Comparison of ENCODE assay signal across 8 cellular contexts in genomic region chr4:114598191-114599121, GRCh38. TPM values are rescaled to one million over a fixed set of nuclear protein-coding genes. Genes with fewer than 3 reads are reported as not detected.
A peak's percentile ranks its signal among the peaks of the same experiment; 100 is the strongest.
DNase-seq lines count a peak whose midpoint lies in the region; ATAC-seq and TF ChIP-seq lines count a peak whose summit lies in the region.

Gene UGT8 (plus strand): TSS chr4:114598807. CDS start chr4:114622881, 24,074 bp downstream.

- CTCF ChIA-PET in PC-3 (lab: Charles Lee) = no interaction called here

- POLR2A ChIA-PET in PC-3 (lab: Charles Lee; ENCODE audit: unreplicated experiment) = no interaction called here

- H3K4me1 ChIP-seq in PC-3 (ENCODE audit: insufficient read depth, low read length) (no peaks in the 10 kb centered on the region), ascending aorta (peaks cover 0 to 2% of the 10 kb centered on the region in 2 donors), iPS DF 6.9 (ENCODE audit: control insufficient read depth, insufficient read depth, low read length) (peaks cover under 1% of the 10 kb centered on the region; the same call in 1 of the 2 replicates)

- H3K27me3 ChIP-seq in PC-3 (ENCODE audit: low read length) = peaks cover 20% of the 10 kb centered on the region
- peaks cover 8% of the 10 kb centered on the region for H3K27me3 ChIP-seq in ascending aorta
- no peaks in the 10 kb centered on the region for H3K27me3 ChIP-seq in iPS DF 6.9 (ENCODE audit: control insufficient read depth, insufficient read depth, low read length)

- BruUV-seq in PC-3 (replicated peaks; lab: Mats Ljungman, UMichigan) = no TSS peak

- no peaks in the 10 kb centered on the region for H3K9me3 ChIP-seq in PC-3 (ENCODE audit: low read length)
- no peaks in the 10 kb centered on the region for H3K9me3 ChIP-seq in ascending aorta
- H3K9me3 ChIP-seq in iPS DF 6.9 (ENCODE audit: control insufficient read depth, insufficient read depth, low read length) = peaks cover 3% of the 10 kb centered on the region; the same call in 1 of the 2 replicates

- H3K79me2 ChIP-seq in PC-3 (ENCODE audit: low read length) = no peaks in the 10 kb centered on the region

- no peak within 1 kb of the TSS for H3K27ac ChIP-seq in PC-3 (ENCODE audit: low read length)
- H3K27ac ChIP-seq in ascending aorta = no peak within 1 kb of the TSS
- H3K27ac ChIP-seq in iPS DF 6.9 (ENCODE audit: low read length) = no peak within 1 kb of the TSS

- H4K20me1 ChIP-seq in PC-3 (ENCODE audit: low read length) = no peaks in the 10 kb centered on the region

- peak; percentile 57 for ATAC-seq in GM19324 (IDR thresholded peaks at IDR 0.05; ENCODE audit: low FRiP score, unreplicated experiment)
- ATAC-seq in HG03460 (IDR thresholded peaks at IDR 0.05; ENCODE audit: unreplicated experiment) = peak; percentile 42
- peak; percentile 63 for ATAC-seq in PC-3

- H3K4me3 ChIP-seq in PC-3 (ENCODE audit: low read length) = peak within 1 kb of the TSS; percentile 68
- peak within 1 kb of the TSS; percentile 57 to 76 for H3K4me3 ChIP-seq in ascending aorta
- H3K4me3 ChIP-seq in iPS DF 6.9 (ENCODE audit: low read length) = peak within 1 kb of the TSS; percentile 77
- peak within 1 kb of the TSS; percentile 63 for H3K4me3 ChIP-seq in retinal pigment epithelial cell (ENCODE audit: low read length)

- DNase-seq in C1 segment of cervical spinal cord (lab: John Stamatoyannopoulos, UW) (peak in 13 of 14 donors; percentile 15 to 87 (median 63)), PC-3 (peak; percentile 34), ascending aorta (ENCODE audit: low spot score in 2 of 2) (peak in 1 of 2 donors; percentile 64), iPS DF 6.9 (ENCODE audit: low read depth, low spot score) (peak; percentile 43), retinal pigment epithelial cell (ENCODE audit: low read depth) (no peak), NCI-H187 treated with DMSO at 0.1 percent for 48 hours (lab: John Stamatoyannopoulos, UW) (no peak)

- TF ChIP-seq CTCF in PC-3 (conservative IDR thresholded peaks at IDR 0.05; ENCODE audit: low read depth, low read length) = no peak
- no peak for TF ChIP-seq CTCF in ascending aorta (IDR thresholded peaks at IDR 0.05)
- TF ChIP-seq CTCF in retinal pigment epithelial cell (conservative IDR thresholded peaks at IDR 0.05; ENCODE audit: low read depth, low read length) = no peak

- whole genome bisulfite sequencing in iPS DF 6.9 (ENCODE audit: insufficient coverage, insufficient read length) = no CpG with 5 or more reads among the region's 84 CpGs

- peak within 1 kb of the TSS; percentile 85 for H2AFZ ChIP-seq in PC-3 (ENCODE audit: low read length)

- no peaks in the 10 kb centered on the region for H3K36me3 ChIP-seq in PC-3 (ENCODE audit: low read depth, low read length)
- H3K36me3 ChIP-seq in ascending aorta = no peaks in the 10 kb centered on the region
- peaks cover 5% of the 10 kb centered on the region; the same call in 1 of the 2 replicates for H3K36me3 ChIP-seq in iPS DF 6.9 (ENCODE audit: control insufficient read depth, insufficient read depth, low read length)

- intact Hi-C loops in PC-3 (cut with micrococcal nuclease) = loop anchor here (1.0 kb wide), 1 partner anchor 61 kb away; no protein-coding TSS in a partner anchor
- intact Hi-C loops in ascending aorta (cut with DNase I) = no loop called here

- H3K9ac ChIP-seq in PC-3 (ENCODE audit: low read length) = no peak within 1 kb of the TSS

- H3F3A ChIP-seq in PC-3 (ENCODE audit: low read length, unreplicated experiment) = no peaks in the 10 kb centered on the region

- H3K4me2 ChIP-seq in PC-3 (ENCODE audit: low read length) = peak within 1 kb of the TSS; percentile 90

- no peaks in the 10 kb centered on the region for H3K9me2 ChIP-seq in PC-3 (replicated peaks; ENCODE audit: low read length)

RNA-seq across cellular contexts. Expression of gene UGT8, which starts in this region (rescaled TPM):
- total RNA-seq in PC-3 (2014; rRNA removed) (1.8 and 3.4 TPM in 2 replicates), ascending aorta (not detected)

Comparison
In these comparisons a context has a peak if more than half of its experiments do, and no peak if none do; other contexts are left out.
1. DNase-seq: peak in C1 segment of cervical spinal cord (13 of 14), PC-3 (single experiment) and iPS DF 6.9 (single experiment); none in retinal pigment epithelial cell (single experiment) and NCI-H187 treated with DMSO at 0.1 percent for 48 hours (single experiment).
2. Peak in every context shown above with its lines, with median percentiles within 50 percentile points of each other: ATAC-seq and H3K4me3 ChIP-seq.